In genomic region chr22:31248138-31248745, GRCh38 we compare ENCODE assay signal across 1 cellular context.
TF ChIP-seq lines count a peak whose summit lies in the region.

No MANE protein-coding gene starts in this region.

TF ChIP-seq in HEK293, 187 proteins besides CTCF, POLR2A, EP300 and RAD21 (continued from another document):
- TF ChIP-seq ZNF175 (tag by site-specific recombination; IDR thresholded peaks at IDR 0.05), result no peak
- TF ChIP-seq SCRT2 (tag by site-specific recombination; IDR thresholded peaks at IDR 0.05), result no peak
- TF ChIP-seq ZNF596 (tag by site-specific recombination; IDR thresholded peaks at IDR 0.05), result no peak
- no peak for TF ChIP-seq ZNF768 (tag by site-specific recombination; IDR thresholded peaks at IDR 0.05)
- peak; percentile 90 for TF ChIP-seq SP2 (tag by site-specific recombination; IDR thresholded peaks at IDR 0.05)
- no peak for TF ChIP-seq ZNF677 (tag by site-specific recombination; IDR thresholded peaks at IDR 0.05)
- TF ChIP-seq OSR2 (tag by site-specific recombination; IDR thresholded peaks at IDR 0.05), result no peak
- no peak for TF ChIP-seq ZNF132 (tag by site-specific recombination; IDR thresholded peaks at IDR 0.05; ENCODE audit: borderline replicate concordance)
- no peak for TF ChIP-seq ZBTB6 (tag by site-specific recombination; IDR thresholded peaks at IDR 0.05)
- no peak for TF ChIP-seq ZNF510 (tag by site-specific recombination; IDR thresholded peaks at IDR 0.05; ENCODE audit: insufficient replicate concordance)
- TF ChIP-seq ZNF660 (tag by site-specific recombination; IDR thresholded peaks at IDR 0.05), result no peak
- TF ChIP-seq FEZF1 (tag by site-specific recombination; IDR thresholded peaks at IDR 0.05), result no peak
- no peak for TF ChIP-seq ZNF473 (tag by site-specific recombination; IDR thresholded peaks at IDR 0.05)
- TF ChIP-seq, protein P1, sequence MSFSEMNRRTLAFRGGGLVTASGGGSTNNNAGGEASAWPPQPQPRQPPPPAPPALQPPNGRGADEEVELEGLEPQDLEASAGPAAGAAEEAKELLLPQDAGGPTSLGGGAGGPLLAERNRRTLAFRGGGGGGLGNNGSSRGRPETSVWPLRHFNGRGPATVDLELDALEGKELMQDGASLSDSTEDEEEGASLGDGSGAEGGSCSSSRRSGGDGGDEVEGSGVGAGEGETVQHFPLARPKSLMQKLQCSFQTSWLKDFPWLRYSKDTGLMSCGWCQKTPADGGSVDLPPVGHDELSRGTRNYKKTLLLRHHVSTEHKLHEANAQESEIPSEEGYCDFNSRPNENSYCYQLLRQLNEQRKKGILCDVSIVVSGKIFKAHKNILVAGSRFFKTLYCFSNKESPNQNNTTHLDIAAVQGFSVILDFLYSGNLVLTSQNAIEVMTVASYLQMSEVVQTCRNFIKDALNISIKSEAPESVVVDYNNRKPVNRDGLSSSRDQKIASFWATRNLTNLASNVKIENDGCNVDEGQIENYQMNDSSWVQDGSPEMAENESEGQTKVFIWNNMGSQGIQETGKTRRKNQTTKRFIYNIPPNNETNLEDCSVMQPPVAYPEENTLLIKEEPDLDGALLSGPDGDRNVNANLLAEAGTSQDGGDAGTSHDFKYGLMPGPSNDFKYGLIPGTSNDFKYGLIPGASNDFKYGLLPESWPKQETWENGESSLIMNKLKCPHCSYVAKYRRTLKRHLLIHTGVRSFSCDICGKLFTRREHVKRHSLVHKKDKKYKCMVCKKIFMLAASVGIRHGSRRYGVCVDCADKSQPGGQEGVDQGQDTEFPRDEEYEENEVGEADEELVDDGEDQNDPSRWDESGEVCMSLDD (tag by site-specific recombination; IDR thresholded peaks at IDR 0.05), result no peak
- no peak for TF ChIP-seq GLI4 (tag by site-specific recombination; IDR thresholded peaks at IDR 0.05)
- no peak for TF ChIP-seq ZNF629 (tag by site-specific recombination; IDR thresholded peaks at IDR 0.05)
- no peak for TF ChIP-seq ZBTB20 (tag by site-specific recombination; IDR thresholded peaks at IDR 0.05)
- no peak for TF ChIP-seq ZNF114 (tag by site-specific recombination; IDR thresholded peaks at IDR 0.05)
